9 cellular contexts compared by ENCODE assay signal in the genomic region with DNA sequence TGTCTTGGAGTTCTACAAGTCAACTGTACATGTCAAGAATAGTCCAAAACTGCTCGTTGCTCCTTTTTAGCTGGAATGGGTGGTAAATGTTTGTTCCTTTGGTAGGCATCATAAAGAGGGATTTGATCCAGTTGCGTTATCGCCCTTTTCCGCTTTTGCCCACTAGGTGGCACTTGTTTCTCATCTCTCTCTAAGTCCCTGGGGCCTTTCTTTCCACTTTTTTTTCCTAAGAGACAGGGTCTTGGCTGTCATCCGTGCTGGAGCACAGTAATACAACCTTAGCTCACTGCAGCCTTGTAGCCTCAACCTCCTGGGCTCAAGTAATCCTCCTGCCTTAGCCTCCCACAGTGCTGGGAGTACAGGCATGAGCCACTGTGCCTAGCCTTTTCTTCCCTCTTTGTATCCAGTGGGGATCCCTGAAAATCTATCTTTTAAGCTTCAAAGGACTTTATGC. TPM values are rescaled to one million over a fixed set of nuclear protein-coding genes. Genes with fewer than 3 reads are reported as not detected.
DNase-seq lines count a peak whose midpoint lies in the region; ATAC-seq, FAIRE-seq and TF ChIP-seq lines count a peak whose summit lies in the region.
"Had no signal": no experiment of that assay in that cellular context is flagged by ENCODE, and none has a peak within 500 bp of the region (broad histone marks: within the 10 kb centered on the region; RNA-seq: fewer than 3 reads in every experiment).

No MANE protein-coding gene starts in this region.

- H3K4me1 ChIP-seq in Loucy (ENCODE audit: insufficient read depth, low read length, poor library complexity, severe bottlenecking) = no peaks in the 10 kb centered on the region
- peaks cover 16% of the 10 kb centered on the region for H3K4me1 ChIP-seq in osteoblast (ENCODE audit: insufficient read depth, low read length)

- H3K4me2 ChIP-seq in Loucy (ENCODE audit: low read depth, low read length, poor library complexity, severe bottlenecking) (no peak overlapping the region), osteoblast (ENCODE audit: insufficient read depth, low read length) (no peak overlapping the region)

- peak; percentile 92 for TF ChIP-seq CTCF in Loucy (conservative IDR thresholded peaks at IDR 0.05; ENCODE audit: low read length)
- peak; percentile 85 for TF ChIP-seq CTCF in fibroblast of villous mesenchyme (IDR thresholded peaks at IDR 0.05; ENCODE audit: insufficient read depth, low read depth, low read length)
- TF ChIP-seq CTCF in osteoblast (IDR thresholded peaks at IDR 0.05; ENCODE audit: extremely low read depth, low read depth, low read length) = peak; percentile 87

- no peaks in the 10 kb centered on the region for H3K9me2 ChIP-seq in Loucy (replicated peaks; ENCODE audit: low read depth, low read length)

- no peaks in the 10 kb centered on the region for H3K27me3 ChIP-seq in Loucy (ENCODE audit: insufficient read depth, low read length, poor library complexity, severe bottlenecking)
- H3K27me3 ChIP-seq in osteoblast (ENCODE audit: insufficient read depth, low read length) = no peaks in the 10 kb centered on the region

- H3K9me3 Mint-ChIP-seq in activated T-helper 17 cell treated with anti-CD3 and anti-CD28 coated beads, Interleukin-2, amount 50 U/mL, for 72 hours = no peaks in the 10 kb centered on the region

- peaks cover 5% of the 10 kb centered on the region for H3K4me1 Mint-ChIP-seq in activated T-helper 17 cell treated with anti-CD3 and anti-CD28 coated beads, Interleukin-2, amount 50 U/mL, for 72 hours

- no peaks in the 10 kb centered on the region for H3F3A ChIP-seq in Loucy (ENCODE audit: low read depth)

- no peak overlapping the region for H3K9ac ChIP-seq in Loucy (ENCODE audit: low read depth, low read length, poor library complexity, severe bottlenecking)

- no peak overlapping the region for H2AFZ ChIP-seq in Loucy (ENCODE audit: low read length)
- no peak overlapping the region for H2AFZ ChIP-seq in osteoblast (ENCODE audit: low read length)

- H3K36me3 ChIP-seq in Loucy (ENCODE audit: insufficient read depth, low read length) (peaks cover 67% of the 10 kb centered on the region), osteoblast (ENCODE audit: insufficient read depth, low read length) (peaks cover 64% of the 10 kb centered on the region)

- no peak for FAIRE-seq in urothelium cell line (lab: Jason Lieb, UNC)
- FAIRE-seq: colon had no signal

- H3K79me2 ChIP-seq in Loucy (ENCODE audit: insufficient read depth, low read length) = no peaks in the 10 kb centered on the region
- H3K79me2 ChIP-seq in osteoblast (ENCODE audit: insufficient read depth, low read length) = no peaks in the 10 kb centered on the region

- peak overlapping the region; percentile 1 for H3K27ac Mint-ChIP-seq in activated T-helper 17 cell treated with anti-CD3 and anti-CD28 coated beads, Interleukin-2, amount 50 U/mL, for 72 hours

- peaks cover 98% of the 10 kb centered on the region for H3K36me3 Mint-ChIP-seq in activated T-helper 17 cell treated with anti-CD3 and anti-CD28 coated beads, Interleukin-2, amount 50 U/mL, for 72 hours (ENCODE audit: low read depth)

- no peak overlapping the region for H3K4me3 Mint-ChIP-seq in activated T-helper 17 cell treated with anti-CD3 and anti-CD28 coated beads, Interleukin-2, amount 50 U/mL, for 72 hours

- peak; percentile 87 for DNase-seq in DMS53 (lab: John Stamatoyannopoulos, UW)
- peak; percentile 80 for DNase-seq in RKO (ENCODE audit: low spot score)
- peak; percentile 85 for DNase-seq in fibroblast of villous mesenchyme (ENCODE audit: low read depth)
- DNase-seq in osteoblast (ENCODE audit: insufficient read length, low spot score, missing footprints) = no peak
- peak; percentile 65 for DNase-seq in urothelium cell line (ENCODE audit: low spot score)

- no peak overlapping the region for H3K4me3 ChIP-seq in Loucy (ENCODE audit: low read length, poor library complexity, severe bottlenecking)
- H3K4me3 ChIP-seq in fibroblast of villous mesenchyme (ENCODE audit: low read depth, low read length) = no peak overlapping the region
- no peak overlapping the region for H3K4me3 ChIP-seq in osteoblast (ENCODE audit: insufficient read depth, low read length)

- ATAC-seq in activated T-helper 17 cell treated with anti-CD3 and anti-CD28 coated beads, Interleukin-2, amount 50 U/mL, for 72 hours (replicated peaks) = peak; percentile 38
- ATAC-seq in HG03139 (IDR thresholded peaks at IDR 0.05; ENCODE audit: unreplicated experiment) = no peak

- peak overlapping the region; percentile 15 for H3K27ac ChIP-seq in osteoblast (ENCODE audit: low read depth, low read length)

- H3K9me3 ChIP-seq in Loucy (ENCODE audit: insufficient read depth, low read depth, low read length) = no peaks in the 10 kb centered on the region
- H3K9me3 ChIP-seq in osteoblast (ENCODE audit: low read depth, low read length) = no peaks in the 10 kb centered on the region

- H4K20me1 ChIP-seq in Loucy (ENCODE audit: insufficient read depth, low read length, poor library complexity, severe bottlenecking) = no peaks in the 10 kb centered on the region
- peaks cover 2% of the 10 kb centered on the region for H4K20me1 ChIP-seq in osteoblast (ENCODE audit: insufficient read depth, low read length)

- no peaks in the 10 kb centered on the region for H3K27me3 Mint-ChIP-seq in activated T-helper 17 cell treated with anti-CD3 and anti-CD28 coated beads, Interleukin-2, amount 50 U/mL, for 72 hours

RNA-seq across cellular contexts. Expression of a gene that starts 20.7 kb away (rescaled TPM):
- total RNA-seq in activated T-helper 17 cell treated with anti-CD3 and anti-CD28 coated beads, Interleukin-2, amount 50 U/mL, for 72 hours = 10 to 100 TPM; 64.2 to 67.3 TPM
- total RNA-seq in fibroblast of villous mesenchyme (50.1 and 69.9 TPM in 2 replicates), osteoblast (74.3 and 84.0 TPM in 2 replicates)

RNA-seq across cellular contexts. Expression of a gene that starts 27.3 kb away (rescaled TPM):
- total RNA-seq in activated T-helper 17 cell treated with anti-CD3 and anti-CD28 coated beads, Interleukin-2, amount 50 U/mL, for 72 hours = 10 to 100 TPM; 44.4 to 44.7 TPM
- total RNA-seq in fibroblast of villous mesenchyme (18.0 and 20.7 TPM in 2 replicates), osteoblast (18.6 and 30.4 TPM in 2 replicates)

RNA-seq across cellular contexts. Expression of a gene that starts 32.4 kb away (rescaled TPM):
- total RNA-seq in activated T-helper 17 cell treated with anti-CD3 and anti-CD28 coated beads, Interleukin-2, amount 50 U/mL, for 72 hours = 10 to 100 TPM; 55.5 to 67.8 TPM
- total RNA-seq in fibroblast of villous mesenchyme = 20.0 and 40.6 TPM in 2 replicates
- total RNA-seq in osteoblast = 26.4 and 28.0 TPM in 2 replicates

RNA-seq across cellular contexts. Expression of a gene that starts 32.5 kb away (rescaled TPM):
- 100 to 1,000 TPM in 1 of 2 donors, 10 to 100 TPM in 1; 67.3 to 109 TPM for total RNA-seq in activated T-helper 17 cell treated with anti-CD3 and anti-CD28 coated beads, Interleukin-2, amount 50 U/mL, for 72 hours
- total RNA-seq in fibroblast of villous mesenchyme (28.0 and 43.2 TPM in 2 replicates), osteoblast (33.9 and 66.2 TPM in 2 replicates)

RNA-seq across cellular contexts. Expression of a gene that starts 36.5 kb away (rescaled TPM):
- under 1 TPM; 0.09 to 0.66 TPM for total RNA-seq in activated T-helper 17 cell treated with anti-CD3 and anti-CD28 coated beads, Interleukin-2, amount 50 U/mL, for 72 hours
- 0.86 and 0.97 TPM in 2 replicates for total RNA-seq in fibroblast of villous mesenchyme
- total RNA-seq in osteoblast = under 0.01 and 0.36 TPM in 2 replicates
